In the genomic region with DNA sequence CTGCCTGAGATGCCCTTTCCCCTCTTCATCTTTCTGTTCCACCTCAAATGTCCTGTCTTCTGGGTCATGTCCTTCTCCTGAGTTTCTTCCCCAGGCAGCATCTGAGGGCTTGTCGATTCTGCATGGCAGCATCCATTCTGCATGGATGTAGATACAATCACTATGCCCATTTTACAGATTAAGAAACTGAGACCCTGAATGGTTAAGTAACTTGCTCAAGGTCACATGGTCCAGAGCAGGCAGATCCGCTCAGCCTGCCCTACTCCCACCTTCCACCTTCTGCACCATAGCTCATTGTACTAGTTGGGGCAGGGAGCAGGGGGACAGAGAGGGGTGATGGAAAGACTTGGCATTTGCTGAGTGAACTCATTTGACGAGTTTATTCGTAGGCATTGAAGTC, we compare ENCODE assay signal across 15 cellular contexts. TPM values are rescaled to one million over a fixed set of nuclear protein-coding genes. Genes with fewer than 3 reads are reported as not detected.
DNase-seq lines count a peak whose midpoint lies in the region; ATAC-seq and TF ChIP-seq lines count a peak whose summit lies in the region.
"Had no signal": no experiment of that assay in that cellular context is flagged by ENCODE, and none has a peak within 500 bp of the region (broad histone marks: within the 10 kb centered on the region; RNA-seq: fewer than 3 reads in every experiment).

No MANE protein-coding gene starts in this region.

- H3K36me3 Mint-ChIP-seq in activated T-helper 2 cell treated with anti-CD3 and anti-CD28 coated beads, Interferon-gamma antibody, Interleukin-2, Interleukin-4, amounts not matched to agents 10 μg/mL and 5 μg/mL and 100 μg/mL, durations not matched to agents 14 hours and 24 hours and 36 hours (ENCODE audit: low read depth), result no peaks in the 10 kb centered on the region
- H3K36me3 Mint-ChIP-seq in chondrocyte (ENCODE audit: low read depth), result no peaks in the 10 kb centered on the region
- H3K36me3 Mint-ChIP-seq: CD4-positive, alpha-beta memory T cell had no signal

- no peak for TF ChIP-seq POLR2A in spleen (IDR thresholded peaks at IDR 0.05)

- H3K4me3 ChIP-seq in spleen, result no peak overlapping the region
- H3K4me3 ChIP-seq: GM23248 had no signal

- H3K4me1 Mint-ChIP-seq in activated T-helper 2 cell treated with anti-CD3 and anti-CD28 coated beads, Interferon-gamma antibody, Interleukin-2, Interleukin-4, amounts not matched to agents 10 μg/mL and 5 μg/mL and 100 μg/mL, durations not matched to agents 14 hours and 24 hours and 36 hours (ENCODE audit: low read depth), result peaks cover 3% of the 10 kb centered on the region
- H3K4me1 Mint-ChIP-seq in chondrocyte (ENCODE audit: low read depth), result peaks cover 2% of the 10 kb centered on the region

- DNase-seq in activated T-helper 2 cell treated with anti-CD3 and anti-CD28 coated beads, Interferon-gamma antibody, Interleukin-2, Interleukin-4, amounts not matched to agents 10 μg/mL and 5 μg/mL and 100 μg/mL, durations not matched to agents 14 hours and 24 hours and 36 hours (ENCODE audit: low spot score), result no peak
- DNase-seq in chondrocyte (ENCODE audit: low spot score) (peak; percentile 14), spleen (peak; percentile 5), cerebellum (ENCODE audit: low spot score) (no peak)
- no peak for DNase-seq in activated CD4-positive, alpha-beta T cell treated with anti-CD3 and anti-CD28 coated beads for 4 hours
- DNase-seq: C1 segment of cervical spinal cord; Calu3; CD4-positive, alpha-beta memory T cell; COR-L47; DMS53; DND-41; GM23248; H9 had no signal

- TF ChIP-seq CTCF in chondrocyte (IDR thresholded peaks at IDR 0.05) (no peak), spleen (IDR thresholded peaks at IDR 0.05 in 8 of 11, conservative IDR thresholded peaks at IDR 0.05 in 3 of 11) (no peak)

- no peaks in the 10 kb centered on the region for H3K9me3 ChIP-seq in spleen

- no peak overlapping the region for H3K4me3 Mint-ChIP-seq in activated T-helper 2 cell treated with anti-CD3 and anti-CD28 coated beads, Interferon-gamma antibody, Interleukin-2, Interleukin-4, amounts not matched to agents 10 μg/mL and 5 μg/mL and 100 μg/mL, durations not matched to agents 14 hours and 24 hours and 36 hours (ENCODE audit: low read depth)
- H3K4me3 Mint-ChIP-seq in chondrocyte (ENCODE audit: unreplicated experiment), result no peak overlapping the region
- H3K4me3 Mint-ChIP-seq: CD4-positive, alpha-beta memory T cell; H9 had no signal

- ATAC-seq in GM21529 (IDR thresholded peaks at IDR 0.05; ENCODE audit: unreplicated experiment), result no peak
- ATAC-seq: HCT116 had no signal

- intact Hi-C loops in activated T-helper 2 cell treated with anti-CD3 and anti-CD28 coated beads, Interferon-gamma antibody, Interleukin-2, Interleukin-4, amounts not matched to agents 10 μg/mL and 5 μg/mL and 100 μg/mL, durations not matched to agents 14 hours and 24 hours and 36 hours (cut with micrococcal nuclease), result no loop called here
- intact Hi-C loops in spleen (cut with DNase I; ENCODE audit: low total_unique reads), result no loop called here

- WGBS in spleen, 5 donors, result 74 to 92% (median 90%) methylated on average over 4 of the region's 4 CpGs

- H3K27me3 Mint-ChIP-seq in activated T-helper 2 cell treated with anti-CD3 and anti-CD28 coated beads, Interferon-gamma antibody, Interleukin-2, Interleukin-4, amounts not matched to agents 10 μg/mL and 5 μg/mL and 100 μg/mL, durations not matched to agents 14 hours and 24 hours and 36 hours (ENCODE audit: low read depth), result no peaks in the 10 kb centered on the region
- no peaks in the 10 kb centered on the region for H3K27me3 Mint-ChIP-seq in chondrocyte (ENCODE audit: low read depth)
- H3K27me3 Mint-ChIP-seq: CD4-positive, alpha-beta memory T cell had no signal

- H3K36me3 ChIP-seq in spleen, result no peaks in the 10 kb centered on the region

- H3K4me1 ChIP-seq in spleen, result no peaks in the 10 kb centered on the region

- H3K27ac Mint-ChIP-seq in activated T-helper 2 cell treated with anti-CD3 and anti-CD28 coated beads, Interferon-gamma antibody, Interleukin-2, Interleukin-4, amounts not matched to agents 10 μg/mL and 5 μg/mL and 100 μg/mL, durations not matched to agents 14 hours and 24 hours and 36 hours, result peak overlapping the region; percentile 40
- H3K27ac Mint-ChIP-seq in chondrocyte (ENCODE audit: unreplicated experiment), result no peak overlapping the region
- H3K27ac Mint-ChIP-seq: H9 had no signal

- H3K27ac ChIP-seq in spleen, result no peak overlapping the region
- H3K27ac ChIP-seq: GM23248 had no signal

- H3K9me3 Mint-ChIP-seq in activated T-helper 2 cell treated with anti-CD3 and anti-CD28 coated beads, Interferon-gamma antibody, Interleukin-2, Interleukin-4, amounts not matched to agents 10 μg/mL and 5 μg/mL and 100 μg/mL, durations not matched to agents 14 hours and 24 hours and 36 hours, result no peaks in the 10 kb centered on the region
- peaks cover 6% of the 10 kb centered on the region for H3K9me3 Mint-ChIP-seq in chondrocyte (ENCODE audit: low read depth)
- H3K9me3 Mint-ChIP-seq: CD4-positive, alpha-beta memory T cell had no signal

- H3K27me3 ChIP-seq in spleen (replicated peaks in 1 of 7), result peaks cover 0 to 20% (median 0%) of the 10 kb centered on the region in 7 donors

RNA-seq across cellular contexts. Expression of a gene that starts 32.0 kb away (rescaled TPM):
- 0.68 and 0.83 TPM in 2 replicates for total RNA-seq in activated T-helper 2 cell treated with anti-CD3 and anti-CD28 coated beads, Interferon-gamma antibody, Interleukin-2, Interleukin-4, amounts not matched to agents 10 μg/mL and 5 μg/mL and 100 μg/mL, durations not matched to agents 14 hours and 24 hours and 36 hours
- total RNA-seq in chondrocyte (6.0 to 14.0 TPM (median 13.7 TPM) in 3 replicates), spleen (10 to 100 TPM in 3 of 7 donors, 1 to 10 TPM in 4; 6.6 to 13.8 (median 8.3) TPM), cerebellum (2.9 TPM)
- 1 to 10 TPM; 2.0 to 2.7 (median 2.4) TPM for polyA plus RNA-seq in spleen

Comparison
In these comparisons a context has a peak if more than half of its experiments do, and no peak if none do; other contexts are left out.
1. DNase-seq: peak in chondrocyte (single experiment) and spleen (single experiment); none in activated T-helper 2 cell treated with anti-CD3 and anti-CD28 coated beads, Interferon-gamma antibody, Interleukin-2, Interleukin-4, amounts not matched to agents 10 μg/mL and 5 μg/mL and 100 μg/mL, durations not matched to agents 14 hours and 24 hours and 36 hours (single experiment), activated CD4-positive, alpha-beta T cell treated with anti-CD3 and anti-CD28 coated beads for 4 hours (0 of 2) and cerebellum (single experiment).